In genomic region chr7:116165717-116166116, GRCh38 we compare ENCODE assay signal across 11 cellular contexts. TPM values are rescaled to one million over a fixed set of nuclear protein-coding genes. Genes with fewer than 3 reads are reported as not detected.
A peak's percentile ranks its signal among the peaks of the same experiment; 100 is the strongest.
DNase-seq lines count a peak whose midpoint lies in the region; ATAC-seq, FAIRE-seq and TF ChIP-seq lines count a peak whose summit lies in the region.
"Had no signal": no experiment of that assay in that cellular context is flagged by ENCODE, and none has a peak within 500 bp of the region (broad histone marks: within the 10 kb centered on the region; RNA-seq: fewer than 3 reads in every experiment).

No MANE protein-coding gene starts in this region.

- ATAC-seq in GM18858 (IDR thresholded peaks at IDR 0.05; ENCODE audit: unreplicated experiment) (peak; percentile 59), GM23338 (no peak), HG03469 (IDR thresholded peaks at IDR 0.05; ENCODE audit: unreplicated experiment) (peak; percentile 51), HepG2 (no peak), GM19023 (IDR thresholded peaks at IDR 0.05; ENCODE audit: unreplicated experiment) (no peak)

- H2AFZ ChIP-seq in GM23338 (peak overlapping the region; percentile 63; the same call in 1 of the 2 replicates), HepG2 (ENCODE audit: low read length) (no peak overlapping the region)

- POLR2A ChIA-PET in HepG2 (lab: Yijun Ruan, JAX), result no interaction called here

- intact Hi-C loops in HepG2 (cut with micrococcal nuclease; ENCODE audit: unreplicated experiment), result loop anchor here (10.0 kb wide), 1 partner anchor 359 kb away; the partner anchor contains the start of gene CAV1
- intact Hi-C loops in ovary (cut with DNase I), result no loop called here

- H3K79me2 ChIP-seq in GM23338 (replicated peaks; ENCODE audit: insufficient read depth) (no peaks in the 10 kb centered on the region), HepG2 (ENCODE audit: insufficient read depth, low read length) (no peaks in the 10 kb centered on the region)

- CTCF ChIA-PET in HepG2 (lab: Yijun Ruan, JAX; ENCODE audit: low intra/inter-chr PET ratio, low total read pairs), result interaction anchor here (1.0 kb wide), 1 partner anchor 71 kb away, joined by 3 read pairs; no protein-coding TSS in a partner anchor

- H3K4me3 ChIP-seq in GM23338, result no peak overlapping the region
- no peak overlapping the region for H3K4me3 ChIP-seq in HepG2 (replicated peaks in 1 of 3; ENCODE audit: insufficient read depth in 1 of 3, low read depth in 2 of 3, low read length in 3 of 3)
- H3K4me3 ChIP-seq in ovary, result no peak overlapping the region

- no peaks in the 10 kb centered on the region; the same call in 2 of the 3 replicates for H3K9me3 Mint-ChIP-seq in GM23338

- no peak overlapping the region for H3K4me3 Mint-ChIP-seq in GM23338
- H3K4me3 Mint-ChIP-seq: activated naive CD8-positive, alpha-beta T cell had no signal

- WGBS in HepG2 (ENCODE audit: low lambda C conversion rate), result 45% methylated on average over 2 of the region's 2 CpGs
- WGBS in ovary, 3 donors, result 90 to 93% (median 92%) methylated on average over 2 of the region's 2 CpGs

- peak overlapping the region; percentile 46; the same call in 1 of the 2 replicates for H3K27ac Mint-ChIP-seq in GM23338
- H3K27ac Mint-ChIP-seq: activated naive CD8-positive, alpha-beta T cell had no signal

- no TSS peak for BruUV-seq in HepG2 (replicated peaks; lab: Mats Ljungman, UMichigan)

- H3K27ac ChIP-seq in GM23338 (ENCODE audit: low read depth) (no peak overlapping the region), HepG2 (ENCODE audit: extremely low read length, insufficient read depth, low read length) (no peak overlapping the region), ovary (no peak overlapping the region)

- no peak for FAIRE-seq in HepG2 (lab: Jason Lieb, UNC)

- no peaks in the 10 kb centered on the region for H3K27me3 Mint-ChIP-seq in GM23338 (ENCODE audit: insufficient read depth, low read depth, poor library complexity)

- H3K9ac ChIP-seq in HepG2 (ENCODE audit: insufficient read depth, low read depth, low read length), result no peak overlapping the region

- H3K36me3 ChIP-seq in GM23338 (ENCODE audit: insufficient read depth) (no peaks in the 10 kb centered on the region), HepG2 (replicated peaks in 1 of 2; ENCODE audit: control insufficient read depth in 1 of 2, insufficient read depth in 2 of 2, low read length in 2 of 2) (no peaks in the 10 kb centered on the region), ovary (no peaks in the 10 kb centered on the region)

- TF ChIP-seq POLR2A in HepG2 (IDR thresholded peaks at IDR 0.05; ENCODE audit: insufficient read depth in 1 of 2, low read depth in 2 of 2, low read length in 2 of 2), result no peak
- no peak for TF ChIP-seq POLR2A in ovary (IDR thresholded peaks at IDR 0.05)

- TF ChIP-seq CTCF in GM23338 (conservative IDR thresholded peaks at IDR 0.05; ENCODE audit: low read depth in 2 of 2) (no peak), HepG2 (CRISPR knock-in tag; IDR thresholded peaks at IDR 0.05) (no peak), ovary (IDR thresholded peaks at IDR 0.05) (no peak)

- H3K9me3 ChIP-seq in HepG2 (ENCODE audit: low read length) (no peaks in the 10 kb centered on the region), ovary (no peaks in the 10 kb centered on the region)

- TF ChIP-seq EP300 in HepG2 (IDR thresholded peaks at IDR 0.05; ENCODE audit: low read depth in 2 of 2, low read length in 2 of 2), result no peak
- TF ChIP-seq EP300 in HepG2 (CRISPR knock-in tag; IDR thresholded peaks at IDR 0.05; ENCODE audit: borderline replicate concordance), result no peak
- no peak for TF ChIP-seq EP300 in ovary (IDR thresholded peaks at IDR 0.05)

- no peak for DNase-seq in GM23338 (ENCODE audit: low spot score)
- DNase-seq in HepG2 (ENCODE audit: low spot score), result no peak
- DNase-seq in ovary, result no peak
- no peak for DNase-seq in stimulated activated CD8-positive, alpha-beta memory T cell treated with anti-CD3 and anti-CD28 coated beads, Interleukin-4, amount 100 ng/mL, for 48 hours
- DNase-seq in amniotic stem cell (lab: John Stamatoyannopoulos, UW), result no peak
- DNase-seq: DMS79; effector CD4-positive, alpha-beta T cell had no signal

- H3K4me1 ChIP-seq in GM23338 (ENCODE audit: insufficient read depth) (peaks cover 18% of the 10 kb centered on the region), HepG2 (ENCODE audit: insufficient read depth, low read length) (peaks cover 31% of the 10 kb centered on the region), ovary (ENCODE audit: insufficient read depth) (no peaks in the 10 kb centered on the region)

- no peak overlapping the region for H3K4me2 ChIP-seq in GM23338
- H3K4me2 ChIP-seq in HepG2 (ENCODE audit: low read depth, low read length), result no peak overlapping the region

- TF ChIP-seq RAD21 in HepG2 (CRISPR knock-in tag; IDR thresholded peaks at IDR 0.05), result no peak

- no peaks in the 10 kb centered on the region for H3K36me3 Mint-ChIP-seq in GM23338 (ENCODE audit: low read depth)
- H3K36me3 Mint-ChIP-seq: activated naive CD8-positive, alpha-beta T cell had no signal

- no peaks in the 10 kb centered on the region for H3F3A ChIP-seq in GM23338 (replicated peaks; ENCODE audit: low read depth)

- H4K20me1 ChIP-seq in GM23338 (replicated peaks; ENCODE audit: insufficient read depth) (no peaks in the 10 kb centered on the region), HepG2 (ENCODE audit: insufficient read depth, low read length) (no peaks in the 10 kb centered on the region)

- H3K4me1 Mint-ChIP-seq in GM23338, result peaks cover 14% of the 10 kb centered on the region

- H3K9me2 ChIP-seq in GM23338 (ENCODE audit: insufficient read depth), result peaks cover 14% of the 10 kb centered on the region

- in situ Hi-C loops in HepG2 (cut with HindIII; ENCODE audit: extremely low pct_ligation_motif_present, low pct_unique_long_range_greater_than_20kb), result loop anchor here (25.0 kb wide), 1 partner anchor 647 kb away; no protein-coding TSS in a partner anchor

- H3K27me3 ChIP-seq in GM23338 (ENCODE audit: insufficient read depth) (no peaks in the 10 kb centered on the region), HepG2 (ENCODE audit: control insufficient read depth in 1 of 2, insufficient read depth in 2 of 2, low read length in 2 of 2) (peaks cover 4 to 23% of the 10 kb centered on the region in 2 experiments; a peak in 3 of 5 replicates), ovary (no peaks in the 10 kb centered on the region)

TF ChIP-seq in GM23338, 12 proteins besides CTCF, POLR2A, EP300 and RAD21 (continues in another document):
- TF ChIP-seq ZNF114 (CRISPR knock-in tag; IDR thresholded peaks at IDR 0.05) (no peak), EZH2phosphoT487 (IDR thresholded peaks at IDR 0.05; ENCODE audit: unreplicated experiment) (no peak)

TF ChIP-seq in HepG2, 621 proteins besides CTCF, POLR2A, EP300 and RAD21 (continues in another document):
- TF ChIP-seq, protein P1, sequence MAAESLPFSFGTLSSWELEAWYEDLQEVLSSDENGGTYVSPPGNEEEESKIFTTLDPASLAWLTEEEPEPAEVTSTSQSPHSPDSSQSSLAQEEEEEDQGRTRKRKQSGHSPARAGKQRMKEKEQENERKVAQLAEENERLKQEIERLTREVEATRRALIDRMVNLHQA (CRISPR knock-in tag; IDR thresholded peaks at IDR 0.05), result no peak
- peak; percentile 52; the same call in 1 of the 2 replicates for TF ChIP-seq NFE2L2 (IDR thresholded peaks at IDR 0.05; ENCODE audit: low read length)

RNA-seq across cellular contexts. Expression of gene TES, which starts 44.6 kb away (rescaled TPM):
- total RNA-seq in GM23338 (2014; rRNA removed; shearing (Covaris generic)), result 38.3 and 42.4 TPM in 2 replicates
- 31.9 and 37.3 TPM in 2 replicates for polyA plus RNA-seq in GM23338 (2016; fragmentation: Nextera tagmentation; extraction: Ambion mirVana)
- total RNA-seq in HepG2 (2016; rRNA removed; fragmentation: Illumina TruSeq; extraction: Trizol), result 21.6 and 24.7 TPM in 2 replicates
- 5.7 and 7.0 TPM in 2 replicates for total RNA-seq in HepG2 (2016; cell fraction: cytosol; rRNA removed; fragmentation: Illumina TruSeq; extraction: Trizol; ENCODE audit: low read depth)
- total RNA-seq in HepG2 (2016; cell fraction: insoluble cytoplasmic fraction; rRNA removed; fragmentation: Illumina TruSeq; extraction: Trizol), result 20.1 and 24.8 TPM in 2 replicates
- 13.3 and 15.7 TPM in 2 replicates for total RNA-seq in HepG2 (2016; cell fraction: membrane; rRNA removed; fragmentation: Illumina TruSeq; extraction: Trizol)
- total RNA-seq in HepG2 (2016; cell fraction: nucleus; rRNA removed; fragmentation: Illumina TruSeq; extraction: Trizol), result 19.2 and 19.9 TPM in 2 replicates
- polyA plus RNA-seq in HepG2 (2011; rRNA removed), result 17.6 and 23.0 TPM in 2 replicates
- polyA plus RNA-seq in HepG2 (2011; cell fraction: cytosol; rRNA removed), result 10.5 and 12.4 TPM in 2 replicates
- 15.2 and 17.8 TPM in 2 replicates for polyA plus RNA-seq in HepG2 (2011; cell fraction: nucleus; rRNA removed)
- 11.3 and 12.6 TPM in 2 replicates for polyA plus RNA-seq in HepG2 (2012)
- polyA plus RNA-seq in HepG2 (2016; cell fraction: cytosol; fragmentation: Illumina TruSeq; extraction: Trizol; ENCODE audit: low read depth), result 5.5 and 6.1 TPM in 2 replicates
- 24.3 and 25.3 TPM in 2 replicates for polyA plus RNA-seq in HepG2 (2016; cell fraction: insoluble cytoplasmic fraction; fragmentation: Illumina TruSeq; extraction: Trizol; ENCODE audit: low read depth)
- 9.3 and 11.9 TPM in 2 replicates for polyA plus RNA-seq in HepG2 (2016; cell fraction: membrane; fragmentation: Illumina TruSeq; extraction: Trizol; ENCODE audit: low read depth)
- 18.5 and 18.7 TPM in 2 replicates for polyA plus RNA-seq in HepG2 (2016; cell fraction: nucleus; fragmentation: Illumina TruSeq; extraction: Trizol; ENCODE audit: insufficient read depth, low read depth)
- polyA minus RNA-seq in HepG2 (2011; rRNA and poly(A)+ RNA removed; ENCODE audit: low replicate concordance), result 13.6 and 60.4 TPM in 2 replicates
- polyA minus RNA-seq in HepG2 (2011; cell fraction: cytosol; rRNA and poly(A)+ RNA removed), result 10.0 and 10.8 TPM in 2 replicates
- polyA minus RNA-seq in HepG2 (2011; cell fraction: nucleus; rRNA and poly(A)+ RNA removed), result 21.8 and 25.9 TPM in 2 replicates
- total RNA-seq in ovary, result 10 to 100 TPM in 4 of 7 donors, 1 to 10 TPM in 3; 6.0 to 52.3 (median 11.0) TPM
- 10 to 100 TPM; 11.1 to 65.0 TPM for polyA plus RNA-seq in ovary

Comparison
In these comparisons a context has a peak if more than half of its experiments do, and no peak if none do; other contexts are left out.
1. ATAC-seq: peak in GM18858 (single experiment) and HG03469 (single experiment); none in GM23338 (single experiment), HepG2 (single experiment) and GM19023 (single experiment).